ENCODE assay signal across 10 cellular contexts in genomic region chr5:103375356-103375755, GRCh38.
DNase-seq lines count a peak whose midpoint lies in the region; ATAC-seq, FAIRE-seq and TF ChIP-seq lines count a peak whose summit lies in the region.
"Had no signal": no experiment of that assay in that cellular context is flagged by ENCODE, and none has a peak within 500 bp of the region (broad histone marks: within the 10 kb centered on the region; RNA-seq: fewer than 3 reads in every experiment).

No MANE protein-coding gene starts in this region.

- TF ChIP-seq EP300 in HepG2 (IDR thresholded peaks at IDR 0.05; ENCODE audit: low read depth in 2 of 2, low read length in 2 of 2) (no peak), HepG2 (CRISPR knock-in tag; IDR thresholded peaks at IDR 0.05; ENCODE audit: borderline replicate concordance) (no peak)

- POLR2A ChIA-PET in HepG2 (lab: Yijun Ruan, JAX), result no interaction called here

- H2AFZ ChIP-seq in HepG2 (ENCODE audit: low read length) (no peak overlapping the region), fibroblast of lung (ENCODE audit: low read length) (no peak overlapping the region)

- no peak overlapping the region for H3K9ac ChIP-seq in HepG2 (ENCODE audit: insufficient read depth, low read depth, low read length)
- H3K9ac ChIP-seq in fibroblast of lung (ENCODE audit: insufficient read depth, low read length), result no peak overlapping the region

- H3K9me3 ChIP-seq in HepG2 (ENCODE audit: low read length), result no peaks in the 10 kb centered on the region
- no peaks in the 10 kb centered on the region for H3K9me3 ChIP-seq in right lobe of liver
- H3K9me3 ChIP-seq in fibroblast of lung (ENCODE audit: control insufficient read depth, insufficient read depth, low read depth, low read length), result no peaks in the 10 kb centered on the region

- H3K4me1 ChIP-seq in HepG2 (ENCODE audit: insufficient read depth, low read length) (peaks cover 18% of the 10 kb centered on the region), right lobe of liver (no peaks in the 10 kb centered on the region), fibroblast of lung (ENCODE audit: control insufficient read depth, extremely low read depth, insufficient read depth, low read length) (no peaks in the 10 kb centered on the region)

- H3K36me3 ChIP-seq in HepG2 (replicated peaks in 1 of 2; ENCODE audit: control insufficient read depth in 1 of 2, insufficient read depth in 2 of 2, low read length in 2 of 2) (no peaks in the 10 kb centered on the region), right lobe of liver (no peaks in the 10 kb centered on the region), fibroblast of lung (ENCODE audit: control insufficient read depth, insufficient read depth, low read length) (no peaks in the 10 kb centered on the region)

- no peaks in the 10 kb centered on the region for H3K79me2 ChIP-seq in HepG2 (ENCODE audit: insufficient read depth, low read length)
- H3K79me2 ChIP-seq in fibroblast of lung (ENCODE audit: control insufficient read depth, insufficient read depth, low read length), result no peaks in the 10 kb centered on the region

- intact Hi-C loops in HepG2 (cut with micrococcal nuclease; ENCODE audit: unreplicated experiment) (loop anchor here (10.0 kb wide), 1 partner anchor 121 kb away; the partner anchor contains the start of gene MACIR), right lobe of liver (cut with DNase I) (no loop called here), Right ventricle myocardium inferior (cut with DNase I) (no loop called here)

- H3K27me3 ChIP-seq in HepG2 (ENCODE audit: control insufficient read depth in 1 of 2, insufficient read depth in 2 of 2, low read length in 2 of 2) (no peaks in the 10 kb centered on the region), right lobe of liver (no peaks in the 10 kb centered on the region), fibroblast of lung (ENCODE audit: control insufficient read depth, insufficient read depth, low read length) (no peaks in the 10 kb centered on the region)

- TF ChIP-seq CTCF in HepG2 (CRISPR knock-in tag; IDR thresholded peaks at IDR 0.05), result no peak
- TF ChIP-seq CTCF in right lobe of liver (IDR thresholded peaks at IDR 0.05), result no peak
- TF ChIP-seq CTCF in fibroblast of lung (conservative IDR thresholded peaks at IDR 0.05 in 1 of 2, IDR thresholded peaks at IDR 0.05 in 1 of 2; ENCODE audit: low read depth in 1 of 2, low read length in 2 of 2), result no peak

- no peak for DNase-seq in HepG2 (ENCODE audit: low spot score)
- DNase-seq in right lobe of liver, result no peak
- DNase-seq in OCI-M1 (lab: John Stamatoyannopoulos, UW), result peak; percentile 13
- peak; percentile 82 to 86 for DNase-seq in fibroblast of lung (ENCODE audit: low read depth in 2 of 2)
- DNase-seq in Right ventricle myocardium inferior (ENCODE audit: missing footprints), result no peak
- DNase-seq in stimulated activated CD4-positive, alpha-beta T cell treated with anti-CD3 and anti-CD28 coated beads, Interleukin-2, amount 100 ng/mL, for 24 hours, result no peak
- DNase-seq in UCSD-AML1 (lab: John Stamatoyannopoulos, UW; ENCODE audit: unreplicated experiment), result no peak
- DNase-seq in SKM-1 treated with dmso at 0.1 percent for 144 hours (lab: John Stamatoyannopoulos, UW; ENCODE audit: unreplicated experiment), result no peak
- DNase-seq: KBM-7, midbrain had no signal

- no peak for TF ChIP-seq RAD21 in HepG2 (CRISPR knock-in tag; IDR thresholded peaks at IDR 0.05)

- TF ChIP-seq POLR2A in HepG2 (IDR thresholded peaks at IDR 0.05; ENCODE audit: insufficient read depth in 1 of 2, low read depth in 2 of 2, low read length in 2 of 2) (no peak), right lobe of liver (IDR thresholded peaks at IDR 0.05) (no peak)

- 0% methylated on average over 1 of the region's 1 CpG for WGBS in HepG2 (ENCODE audit: low lambda C conversion rate)
- WGBS in right lobe of liver (ENCODE audit: insufficient coverage, low coverage, low lambda C conversion rate, missing lambda C conversion rate), result 29% methylated on average over 1 of the region's 1 CpG

- CTCF ChIA-PET in HepG2 (lab: Yijun Ruan, JAX; ENCODE audit: low intra/inter-chr PET ratio, low total read pairs), result no interaction called here

- H3K27ac ChIP-seq in HepG2 (ENCODE audit: extremely low read length, insufficient read depth, low read length) (no peak overlapping the region), right lobe of liver (no peak overlapping the region), fibroblast of lung (ENCODE audit: insufficient read depth, low read length) (no peak overlapping the region)

- BruUV-seq in HepG2 (replicated peaks; lab: Mats Ljungman, UMichigan), result no TSS peak

- no peak overlapping the region for H3K4me3 ChIP-seq in HepG2 (replicated peaks in 1 of 3; ENCODE audit: insufficient read depth in 1 of 3, low read depth in 2 of 3, low read length in 3 of 3)
- no peak overlapping the region for H3K4me3 ChIP-seq in right lobe of liver
- H3K4me3 ChIP-seq in fibroblast of lung (replicated peaks in 1 of 4; ENCODE audit: control extremely low read depth in 1 of 4, insufficient read depth in 1 of 4, low read depth in 3 of 4, low read length in 4 of 4), result no peak overlapping the region

- no peak overlapping the region for H3K4me2 ChIP-seq in HepG2 (ENCODE audit: low read depth, low read length)
- H3K4me2 ChIP-seq in fibroblast of lung (ENCODE audit: extremely low read depth, insufficient read depth, low read length), result no peak overlapping the region

- H4K20me1 ChIP-seq in HepG2 (ENCODE audit: insufficient read depth, low read length) (no peaks in the 10 kb centered on the region), fibroblast of lung (ENCODE audit: control insufficient read depth, extremely low read depth, insufficient read depth, low read length) (no peaks in the 10 kb centered on the region)

- ATAC-seq in HepG2 (peak; percentile 63), right lobe of liver (no peak), Right ventricle myocardium inferior (no peak)

- FAIRE-seq in HepG2 (lab: Jason Lieb, UNC), result peak; percentile 50

- in situ Hi-C loops in HepG2 (cut with HindIII; ENCODE audit: extremely low pct_ligation_motif_present, low pct_unique_long_range_greater_than_20kb), result no loop called here

TF ChIP-seq in HepG2, 621 proteins besides CTCF, POLR2A, EP300 and RAD21 (continues in another document):
- TF ChIP-seq ZNF678 (CRISPR knock-in tag; IDR thresholded peaks at IDR 0.05), result no peak
- TF ChIP-seq ZNF788 (CRISPR knock-in tag; IDR thresholded peaks at IDR 0.05; ENCODE audit: borderline replicate concordance), result no peak
- TF ChIP-seq, protein P1, sequence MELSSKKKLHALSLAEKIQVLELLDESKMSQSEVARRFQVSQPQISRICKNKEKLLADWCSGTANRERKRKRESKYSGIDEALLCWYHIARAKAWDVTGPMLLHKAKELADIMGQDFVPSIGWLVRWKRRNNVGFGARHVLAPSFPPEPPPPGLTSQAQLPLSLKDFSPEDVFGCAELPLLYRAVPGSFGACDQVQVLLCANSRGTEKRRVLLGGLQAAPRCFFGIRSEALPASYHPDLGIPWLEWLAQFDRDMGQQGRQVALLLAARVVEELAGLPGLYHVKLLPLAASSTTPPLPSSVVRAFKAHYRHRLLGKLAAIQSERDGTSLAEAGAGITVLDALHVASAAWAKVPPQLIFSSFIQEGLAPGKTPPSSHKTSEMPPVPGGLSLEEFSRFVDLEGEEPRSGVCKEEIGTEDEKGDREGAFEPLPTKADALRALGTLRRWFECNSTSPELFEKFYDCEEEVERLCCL (CRISPR knock-in tag; IDR thresholded peaks at IDR 0.05; ENCODE audit: borderline replicate concordance), result no peak
- TF ChIP-seq ATF7 (IDR thresholded peaks at IDR 0.05), result no peak
- no peak for TF ChIP-seq ATF7 (CRISPR knock-in tag; IDR thresholded peaks at IDR 0.05)
- TF ChIP-seq PRMT3 (CRISPR knock-in tag; IDR thresholded peaks at IDR 0.05; ENCODE audit: borderline replicate concordance, low read depth), result no peak
- no peak for TF ChIP-seq CENPX (CRISPR knock-in tag; IDR thresholded peaks at IDR 0.05)
- no peak for TF ChIP-seq HDAC6 (IDR thresholded peaks at IDR 0.05; ENCODE audit: low read depth, low read length)
- TF ChIP-seq, protein P2, sequence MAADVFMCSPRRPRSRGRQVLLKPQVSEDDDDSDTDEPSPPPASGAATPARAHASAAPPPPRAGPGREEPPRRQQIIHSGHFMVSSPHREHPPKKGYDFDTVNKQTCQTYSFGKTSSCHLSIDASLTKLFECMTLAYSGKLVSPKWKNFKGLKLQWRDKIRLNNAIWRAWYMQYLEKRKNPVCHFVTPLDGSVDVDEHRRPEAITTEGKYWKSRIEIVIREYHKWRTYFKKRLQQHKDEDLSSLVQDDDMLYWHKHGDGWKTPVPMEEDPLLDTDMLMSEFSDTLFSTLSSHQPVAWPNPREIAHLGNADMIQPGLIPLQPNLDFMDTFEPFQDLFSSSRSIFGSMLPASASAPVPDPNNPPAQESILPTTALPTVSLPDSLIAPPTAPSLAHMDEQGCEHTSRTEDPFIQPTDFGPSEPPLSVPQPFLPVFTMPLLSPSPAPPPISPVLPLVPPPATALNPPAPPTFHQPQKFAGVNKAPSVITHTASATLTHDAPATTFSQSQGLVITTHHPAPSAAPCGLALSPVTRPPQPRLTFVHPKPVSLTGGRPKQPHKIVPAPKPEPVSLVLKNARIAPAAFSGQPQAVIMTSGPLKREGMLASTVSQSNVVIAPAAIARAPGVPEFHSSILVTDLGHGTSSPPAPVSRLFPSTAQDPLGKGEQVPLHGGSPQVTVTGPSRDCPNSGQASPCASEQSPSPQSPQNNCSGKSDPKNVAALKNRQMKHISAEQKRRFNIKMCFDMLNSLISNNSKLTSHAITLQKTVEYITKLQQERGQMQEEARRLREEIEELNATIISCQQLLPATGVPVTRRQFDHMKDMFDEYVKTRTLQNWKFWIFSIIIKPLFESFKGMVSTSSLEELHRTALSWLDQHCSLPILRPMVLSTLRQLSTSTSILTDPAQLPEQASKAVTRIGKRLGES (CRISPR knock-in tag; IDR thresholded peaks at IDR 0.05; ENCODE audit: borderline replicate concordance), result no peak
- no peak for TF ChIP-seq ARID3A (IDR thresholded peaks at IDR 0.05; ENCODE audit: low read depth, low read length)

Comparison
In these comparisons a context has a peak if more than half of its experiments do, and no peak if none do; other contexts are left out.
1. DNase-seq: peak in OCI-M1 (single experiment) and fibroblast of lung (2 of 2); none in HepG2 (single experiment), right lobe of liver (0 of 3), Right ventricle myocardium inferior (single experiment), stimulated activated CD4-positive, alpha-beta T cell treated with anti-CD3 and anti-CD28 coated beads, Interleukin-2, amount 100 ng/mL, for 24 hours (0 of 2), UCSD-AML1 (single experiment) and SKM-1 treated with dmso at 0.1 percent for 144 hours (single experiment).